Comparison of ENCODE assay signal across 16 cellular contexts in genomic region chr10:77899690-77900089, GRCh38. TPM values are rescaled to one million over a fixed set of nuclear protein-coding genes. Genes with fewer than 3 reads are reported as not detected.
DNase-seq lines count a peak whose midpoint lies in the region; ATAC-seq, FAIRE-seq and TF ChIP-seq lines count a peak whose summit lies in the region.
"Had no signal": no experiment of that assay in that cellular context is flagged by ENCODE, and none has a peak within 500 bp of the region (broad histone marks: within the 10 kb centered on the region; RNA-seq: fewer than 3 reads in every experiment).

No MANE protein-coding gene starts in this region.

- peaks cover 42% of the 10 kb centered on the region for H3K4me1 ChIP-seq in foreskin keratinocyte
- H3K4me1 ChIP-seq in OCI-LY7 (ENCODE audit: insufficient read depth, low read length, poor library complexity, severe bottlenecking), result no peaks in the 10 kb centered on the region

- TF ChIP-seq CTCF in Calu3 (IDR thresholded peaks at IDR 0.05; ENCODE audit: unreplicated experiment) (no peak), WERI-Rb-1 (IDR thresholded peaks at IDR 0.05; ENCODE audit: low read depth, low read length) (no peak), foreskin keratinocyte (conservative IDR thresholded peaks at IDR 0.05) (no peak), OCI-LY7 (conservative IDR thresholded peaks at IDR 0.05; ENCODE audit: low read length) (no peak)

- no peaks in the 10 kb centered on the region for H3K9me2 ChIP-seq in OCI-LY7 (ENCODE audit: insufficient read depth, low read length)

- peaks cover 4% of the 10 kb centered on the region for H3K36me3 Mint-ChIP-seq in Calu3 (ENCODE audit: insufficient read depth, unreplicated experiment)
- H3K36me3 Mint-ChIP-seq: activated naive CD8-positive, alpha-beta T cell; mesothelial cell of epicardium had no signal

- TF ChIP-seq POLR2A in GM12891 (IDR thresholded peaks at IDR 0.05; ENCODE audit: low read depth, low read length), result no peak

- peaks cover 51% of the 10 kb centered on the region for H3K4me1 Mint-ChIP-seq in Calu3 (ENCODE audit: low read depth, unreplicated experiment)

- peak overlapping the region; percentile 14 for H3K27ac Mint-ChIP-seq in Calu3 (ENCODE audit: unreplicated experiment)
- H3K27ac Mint-ChIP-seq: activated naive CD8-positive, alpha-beta T cell had no signal

- no peak overlapping the region for H3K4me3 ChIP-seq in WERI-Rb-1 (ENCODE audit: low read depth, low read length)
- H3K4me3 ChIP-seq in skin epidermis, result no peak overlapping the region
- no peak overlapping the region for H3K4me3 ChIP-seq in MG63
- H3K4me3 ChIP-seq in OCI-LY7 (ENCODE audit: low read depth, low read length, poor library complexity, severe bottlenecking), result no peak overlapping the region
- H3K4me3 ChIP-seq: SJSA1, upper lobe of left lung had no signal

- DNase-seq in Calu3 (no peak), WERI-Rb-1 (no peak), foreskin keratinocyte (no peak), MG63 (no peak), SKM-1 treated with dmso at 0.1 percent for 144 hours (lab: John Stamatoyannopoulos, UW; ENCODE audit: unreplicated experiment) (no peak), GM12891 (ENCODE audit: insufficient read length, low spot score) (no peak), OCI-LY7 (ENCODE audit: low spot score) (no peak)
- DNase-seq: activated T-cell treated with anti-CD3 and anti-CD28 coated beads, Interleukin-2, amount 50 U/mL, for 1 hour; hippocampal formation; NCI-H187 treated with DMSO at 0.1 percent for 48 hours; NCI-H510A had no signal

- no peaks in the 10 kb centered on the region for H3K79me2 ChIP-seq in OCI-LY7 (ENCODE audit: insufficient read depth, low read depth, low read length)

- H3K4me3 Mint-ChIP-seq in Calu3 (ENCODE audit: low read depth, unreplicated experiment), result peak overlapping the region; percentile 48
- H3K4me3 Mint-ChIP-seq: activated naive CD8-positive, alpha-beta T cell; mesothelial cell of epicardium had no signal

- H3K9me3 ChIP-seq in WERI-Rb-1 (ENCODE audit: severe bottlenecking), result no peaks in the 10 kb centered on the region
- H3K9me3 ChIP-seq in MG63, result no peaks in the 10 kb centered on the region
- H3K9me3 ChIP-seq in OCI-LY7 (ENCODE audit: low read length), result no peaks in the 10 kb centered on the region
- H3K9me3 ChIP-seq: SJSA1, upper lobe of left lung had no signal

- no peak overlapping the region for H3K4me2 ChIP-seq in OCI-LY7 (ENCODE audit: low read length)

- H2AFZ ChIP-seq in OCI-LY7 (ENCODE audit: low read length), result no peak overlapping the region

- CTCF ChIA-PET in Calu3 (lab: Charles Lee), result interaction anchor here (0.6 to 1.9 kb wide), 6 partner anchors 10 to 80 kb away, joined by 3 to 10 read pairs (median 4); partner anchors contain the start of gene DLG5
- CTCF ChIA-PET in OCI-LY7 (lab: Charles Lee; ENCODE audit: unreplicated experiment), result no interaction called here

- no peak for FAIRE-seq in GM12891 (lab: Jason Lieb, UNC)

- no peaks in the 10 kb centered on the region for H3K9me3 Mint-ChIP-seq in Calu3 (ENCODE audit: low read depth, unreplicated experiment)
- H3K9me3 Mint-ChIP-seq: mesothelial cell of epicardium had no signal

- BruUV-seq in Calu3 (replicated peaks; lab: Mats Ljungman, UMichigan) (no TSS peak), OCI-LY7 (replicated peaks; lab: Mats Ljungman, UMichigan) (no TSS peak)

- H3K27me3 ChIP-seq in WERI-Rb-1 (ENCODE audit: insufficient read depth, low read depth, severe bottlenecking) (no peaks in the 10 kb centered on the region), foreskin keratinocyte (no peaks in the 10 kb centered on the region), MG63 (no peaks in the 10 kb centered on the region)
- H3K27me3 ChIP-seq: SJSA1, upper lobe of left lung had no signal

- no peak for ATAC-seq in foreskin keratinocyte

- POLR2A ChIA-PET in OCI-LY7 (lab: Charles Lee), result no interaction called here

- H4K20me1 ChIP-seq in OCI-LY7 (ENCODE audit: insufficient read depth, low read length), result no peaks in the 10 kb centered on the region

- no peaks in the 10 kb centered on the region for H3K27me3 Mint-ChIP-seq in Calu3 (ENCODE audit: unreplicated experiment)
- H3K27me3 Mint-ChIP-seq: activated naive CD8-positive, alpha-beta T cell had no signal

- H3K36me3 ChIP-seq in WERI-Rb-1 (peaks cover 8% of the 10 kb centered on the region; the same call in 1 of the 2 replicates), MG63 (peaks cover 4% of the 10 kb centered on the region; the same call in 1 of the 2 replicates), OCI-LY7 (ENCODE audit: insufficient read depth, low read length) (no peaks in the 10 kb centered on the region)
- H3K36me3 ChIP-seq: SJSA1, upper lobe of left lung had no signal

- H3K27ac ChIP-seq in WERI-Rb-1, result peak overlapping the region; percentile 85
- peak overlapping the region; percentile 41 for H3K27ac ChIP-seq in foreskin keratinocyte
- peak overlapping the region in 11 of 21 experiments; percentile 33 to 73 (median 54) for H3K27ac ChIP-seq in skin epidermis
- no peak overlapping the region for H3K27ac ChIP-seq in OCI-LY7 (ENCODE audit: low read depth, low read length, poor library complexity, severe bottlenecking)
- H3K27ac ChIP-seq: SJSA1 had no signal

- intact Hi-C loops in Calu3 (cut with micrococcal nuclease; ENCODE audit: unreplicated experiment), result no loop called here
- intact Hi-C loops in OCI-LY7 (cut with micrococcal nuclease; ENCODE audit: unreplicated experiment), result no loop called here

TF ChIP-seq in GM12891, 5 proteins besides CTCF, POLR2A, EP300 and RAD21:
- no peak for TF ChIP-seq SPI1 (IDR thresholded peaks at IDR 0.05; ENCODE audit: low read depth, low read length)
- no peak for TF ChIP-seq POLR2AphosphoS5 (IDR thresholded peaks at IDR 0.05; ENCODE audit: low read depth, low read length)
- TF ChIP-seq POU2F2 (IDR thresholded peaks at IDR 0.05; ENCODE audit: low read depth, low read length), result no peak
- TF ChIP-seq TAF1 (IDR thresholded peaks at IDR 0.05; ENCODE audit: low read depth, low read length), result no peak
- no peak for TF ChIP-seq PAX5 (IDR thresholded peaks at IDR 0.05; ENCODE audit: insufficient read depth, low read length, severe bottlenecking)

RNA-seq across cellular contexts. Expression of gene DLG5, which starts 26.9 kb away (rescaled TPM):
- 46.0 and 51.0 TPM in 2 replicates for total RNA-seq in Calu3 (2022)
- 66.7 and 74.8 TPM in 2 replicates for total RNA-seq in foreskin keratinocyte
- 25.1 and 29.0 TPM in 2 replicates for polyA plus RNA-seq in foreskin keratinocyte
- total RNA-seq in MG63 (2014; rRNA removed; shearing (Covaris generic); ENCODE audit: low replicate concordance), result 22.6 and 33.8 TPM in 2 replicates
- 1.7 TPM for polyA plus RNA-seq in GM12891 (2012; ENCODE audit: low read depth, missing spikeins)
- 0.13 TPM in 1 of 2 replicates, not detected in the other for total RNA-seq in OCI-LY7 (2014; rRNA removed; shearing (Covaris generic))
- total RNA-seq in OCI-LY7 (2022), result 0.17 and 0.27 TPM in 2 replicates

Comparison
In these comparisons a context has a peak if more than half of its experiments do, and no peak if none do; other contexts are left out.
1. RNA of gene DLG5, which starts 26.9 kb away (total RNA-seq): 66.7 to 74.8 TPM in foreskin keratinocyte, 46.0 to 51.0 TPM in Calu3 and 22.6 to 33.8 TPM in MG63; 0.13 to 0.27 TPM in OCI-LY7; every median in the first group is over 10 times any median in the second.